8 cellular contexts compared by ENCODE assay signal in genomic region chr14:88551936-88552565, GRCh38. TPM values are rescaled to one million over a fixed set of nuclear protein-coding genes. Genes with fewer than 3 reads are reported as not detected.
A peak's percentile ranks its signal among the peaks of the same experiment; 100 is the strongest.
DNase-seq lines count a peak whose midpoint lies in the region; ATAC-seq and TF ChIP-seq lines count a peak whose summit lies in the region.

No MANE protein-coding gene starts in this region.

- no peaks in the 10 kb centered on the region for H3K36me3 Mint-ChIP-seq in activated T-cell treated with anti-CD3 and anti-CD28 coated beads, Interleukin-2, amount 50 U/mL, for 24 hours (ENCODE audit: low read depth)

- DNase-seq in activated T-cell treated with anti-CD3 and anti-CD28 coated beads, Interleukin-2, amount 50 U/mL, for 24 hours: no peak
- no peak for DNase-seq in activated T-cell treated with anti-CD3 and anti-CD28 coated beads for 4 hours
- DNase-seq in caudate nucleus (lab: John Stamatoyannopoulos, UW): peak in 30 of 61 donors; percentile 5 to 68 (median 40)
- DNase-seq in left kidney (ENCODE audit: low read depth, low spot score): peak; percentile 43
- no peak for DNase-seq in stomach
- DNase-seq in GDM1 (lab: John Stamatoyannopoulos, UW): no peak

- no peak for TF ChIP-seq POLR2A in stomach (IDR thresholded peaks at IDR 0.05)

- TF ChIP-seq CTCF in stomach (IDR thresholded peaks at IDR 0.05): no peak

- peaks cover 66% of the 10 kb centered on the region for H3K27me3 Mint-ChIP-seq in activated T-cell treated with anti-CD3 and anti-CD28 coated beads, Interleukin-2, amount 50 U/mL, for 24 hours

- peak overlapping the region; percentile 52 to 74 (median 60) for H3K4me3 ChIP-seq in stomach

- ATAC-seq in HG03196 (IDR thresholded peaks at IDR 0.05; ENCODE audit: unreplicated experiment) (no peak), GM19455 (IDR thresholded peaks at IDR 0.05; ENCODE audit: unreplicated experiment) (no peak)

- no peaks in the 10 kb centered on the region for H3K9me3 Mint-ChIP-seq in activated T-cell treated with anti-CD3 and anti-CD28 coated beads, Interleukin-2, amount 50 U/mL, for 24 hours

- H3K27ac Mint-ChIP-seq in activated T-cell treated with anti-CD3 and anti-CD28 coated beads, Interleukin-2, amount 50 U/mL, for 24 hours: no peak overlapping the region

- peaks cover 4 to 27% (median 24%) of the 10 kb centered on the region in 4 donors for H3K36me3 ChIP-seq in stomach

- intact Hi-C loops in stomach (cut with DNase I; ENCODE audit: low total_unique reads): no loop called here

- H3K4me1 ChIP-seq in stomach: peaks cover 30 to 72% (median 65%) of the 10 kb centered on the region in 4 donors

- no peak for TF ChIP-seq EP300 in stomach (IDR thresholded peaks at IDR 0.05)

- H3K27ac ChIP-seq in caudate nucleus (ENCODE audit: low read depth, low read length) (peak overlapping the region; percentile 39), stomach (peak overlapping the region; percentile 71 to 84 (median 83))

- H3K4me3 Mint-ChIP-seq in activated T-cell treated with anti-CD3 and anti-CD28 coated beads, Interleukin-2, amount 50 U/mL, for 24 hours: peak overlapping the region; percentile 74

- H3K9me3 ChIP-seq in stomach: no peaks in the 10 kb centered on the region

- 4 to 20% (median 5%) methylated on average over 23 to 27 of the region's 27 CpGs for WGBS in stomach, 5 donors

- peaks cover 27% of the 10 kb centered on the region for H3K4me1 Mint-ChIP-seq in activated T-cell treated with anti-CD3 and anti-CD28 coated beads, Interleukin-2, amount 50 U/mL, for 24 hours (ENCODE audit: low read depth)

- H3K27me3 ChIP-seq in stomach: peaks cover 0 to 29% (median 0%) of the 10 kb centered on the region in 3 donors

RNA-seq across cellular contexts. Expression of gene PTPN21, which starts 2.8 kb away (rescaled TPM):
- total RNA-seq in stomach: 10 to 100 TPM; 18.3 to 63.0 (median 20.0) TPM
- polyA plus RNA-seq in stomach: 10 to 100 TPM in 1 of 3 donors, 1 to 10 TPM in 2; 3.5 to 11.3 (median 9.3) TPM

RNA-seq across cellular contexts. Expression of gene ZC3H14, which starts 10.8 kb away (rescaled TPM):
- total RNA-seq in stomach: 10 to 100 TPM; 61.3 to 83.9 (median 67.8) TPM
- 10 to 100 TPM; 18.0 to 24.4 (median 18.7) TPM for polyA plus RNA-seq in stomach
